Comparison of ENCODE assay signal across 16 cellular contexts in the genomic region with DNA sequence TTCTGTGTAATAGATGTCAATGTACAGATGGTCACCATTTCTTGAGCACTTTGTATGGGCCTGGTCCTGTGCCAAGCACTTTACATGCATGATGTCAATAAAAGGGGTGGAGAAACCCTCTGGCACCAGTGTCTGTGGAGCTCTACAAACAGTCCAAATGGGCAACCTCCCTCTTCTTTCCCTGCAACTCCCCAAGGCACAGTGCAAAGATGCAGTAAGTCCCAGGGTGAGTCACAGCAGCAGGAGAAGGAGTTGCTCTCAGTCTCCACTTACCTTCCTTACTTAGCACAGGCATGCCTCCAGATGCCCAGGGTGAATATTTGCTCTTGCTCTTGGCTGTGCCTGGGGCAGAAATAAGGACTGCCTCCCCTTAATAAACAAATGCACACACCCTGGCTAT. TPM values are rescaled to one million over a fixed set of nuclear protein-coding genes. Genes with fewer than 3 reads are reported as not detected.
DNase-seq lines count a peak whose midpoint lies in the region; ATAC-seq, FAIRE-seq and TF ChIP-seq lines count a peak whose summit lies in the region.
"Had no signal": no experiment of that assay in that cellular context is flagged by ENCODE, and none has a peak within 500 bp of the region (broad histone marks: within the 10 kb centered on the region; RNA-seq: fewer than 3 reads in every experiment).

No MANE protein-coding gene starts in this region.

- H3K36me3 Mint-ChIP-seq in naive thymus-derived CD8-positive, alpha-beta T cell = peaks cover 0 to 77% (median 25%) of the 10 kb centered on the region in 3 donors
- H3K36me3 Mint-ChIP-seq: natural killer cell had no signal

- no peak for TF ChIP-seq CTCF in choroid plexus epithelial cell (conservative IDR thresholded peaks at IDR 0.05; ENCODE audit: low read depth, low read length)

- H3K4me3 Mint-ChIP-seq in naive thymus-derived CD8-positive, alpha-beta T cell = peak overlapping the region in 1 of 10 donors; percentile 6
- H3K4me3 Mint-ChIP-seq: CD14-positive monocyte; natural killer cell; T-helper 1 cell treated with Interleukin-12 subunit alpha and Interleukin-12 subunit beta and Interleukin-4 antibody, amounts not matched to agents 30 μg/mL and 1 μg/mL, for 36 hours had no signal

- peaks cover 43 to 79% (median 69%) of the 10 kb centered on the region in 4 donors for H3K4me1 Mint-ChIP-seq in naive thymus-derived CD8-positive, alpha-beta T cell

- peak; percentile 41 for DNase-seq in ELR (ENCODE audit: low read depth)
- peak; percentile 1 for DNase-seq in NCI-H2171 (lab: John Stamatoyannopoulos, UW)
- DNase-seq in choroid plexus epithelial cell (ENCODE audit: low read depth) = peak; percentile 28
- no peak for DNase-seq in naive thymus-derived CD8-positive, alpha-beta T cell
- DNase-seq in SKM-1 treated with dmso at 0.1 percent for 144 hours (lab: John Stamatoyannopoulos, UW; ENCODE audit: unreplicated experiment) = no peak
- no peak for DNase-seq in epidermal melanocyte (ENCODE audit: insufficient read length, low spot score)
- DNase-seq in GM12891 (ENCODE audit: insufficient read length, low spot score) = no peak
- DNase-seq: activated CD4-positive, alpha-beta T cell treated with anti-CD3 and anti-CD28 coated beads for 4 hours; amygdala; dorsolateral prefrontal cortex; GOT3; natural killer cell had no signal

- POLR2A ChIA-PET in naive thymus-derived CD8-positive, alpha-beta T cell (lab: Charles Lee) = no interaction called here

- no peak for TF ChIP-seq POLR2A in GM12891 (IDR thresholded peaks at IDR 0.05; ENCODE audit: low read depth, low read length)

- peak overlapping the region in 7 of 10 donors; percentile 33 to 88 (median 53) for H3K27ac Mint-ChIP-seq in naive thymus-derived CD8-positive, alpha-beta T cell
- H3K27ac Mint-ChIP-seq: CD14-positive monocyte; natural killer cell; T-helper 1 cell treated with Interleukin-12 subunit alpha and Interleukin-12 subunit beta and Interleukin-4 antibody, amounts not matched to agents 30 μg/mL and 1 μg/mL, for 36 hours had no signal

- ATAC-seq in naive thymus-derived CD8-positive, alpha-beta T cell = no peak
- ATAC-seq in HG03378 (IDR thresholded peaks at IDR 0.05; ENCODE audit: unreplicated experiment) = no peak
- ATAC-seq: natural killer cell, sciatic nerve had no signal

- H3K4me3 ChIP-seq in choroid plexus epithelial cell (ENCODE audit: low read depth, low read length) = no peak overlapping the region
- H3K4me3 ChIP-seq: dorsolateral prefrontal cortex had no signal

- FAIRE-seq in GM12891 (lab: Jason Lieb, UNC) = no peak

- H3K9me3 Mint-ChIP-seq in naive thymus-derived CD8-positive, alpha-beta T cell = no peaks in the 10 kb centered on the region
- H3K9me3 Mint-ChIP-seq: natural killer cell; T-helper 1 cell treated with Interleukin-12 subunit alpha and Interleukin-12 subunit beta and Interleukin-4 antibody, amounts not matched to agents 30 μg/mL and 1 μg/mL, for 36 hours had no signal

- no peaks in the 10 kb centered on the region for H3K27me3 Mint-ChIP-seq in naive thymus-derived CD8-positive, alpha-beta T cell

TF ChIP-seq in GM12891, 5 proteins besides CTCF, POLR2A, EP300 and RAD21:
- TF ChIP-seq POU2F2 (IDR thresholded peaks at IDR 0.05; ENCODE audit: low read depth, low read length) = no peak
- TF ChIP-seq PAX5 (IDR thresholded peaks at IDR 0.05; ENCODE audit: insufficient read depth, low read length, severe bottlenecking) = no peak
- TF ChIP-seq SPI1 (IDR thresholded peaks at IDR 0.05; ENCODE audit: low read depth, low read length) = no peak
- no peak for TF ChIP-seq TAF1 (IDR thresholded peaks at IDR 0.05; ENCODE audit: low read depth, low read length)
- TF ChIP-seq POLR2AphosphoS5 (IDR thresholded peaks at IDR 0.05; ENCODE audit: low read depth, low read length) = no peak
TF ChIP-seq in GM12891: peak in this region for 0.

RNA-seq across cellular contexts. Expression of a gene that starts 4.3 kb away (rescaled TPM):
- 100 to 1,000 TPM; 110 to 127 TPM for total RNA-seq in naive thymus-derived CD8-positive, alpha-beta T cell
- 100 to 1,000 TPM; 261 to 277 (median 272) TPM for polyA plus RNA-seq in naive thymus-derived CD8-positive, alpha-beta T cell
- 70.0 TPM for polyA plus RNA-seq in GM12891 (2012; ENCODE audit: low read depth, missing spikeins)

Comparison
In these comparisons a context has a peak if more than half of its experiments do, and no peak if none do; other contexts are left out.
1. DNase-seq: peak in ELR (single experiment), NCI-H2171 (single experiment) and choroid plexus epithelial cell (single experiment); none in naive thymus-derived CD8-positive, alpha-beta T cell (0 of 10), SKM-1 treated with dmso at 0.1 percent for 144 hours (single experiment), epidermal melanocyte (single experiment) and GM12891 (single experiment).